ENCODE assay signal across 8 cellular contexts in genomic region chr3:17678116-17678741, GRCh38.
DNase-seq lines count a peak whose midpoint lies in the region; ATAC-seq, FAIRE-seq and TF ChIP-seq lines count a peak whose summit lies in the region.

No MANE protein-coding gene starts in this region.

- ATAC-seq in GM18505 (IDR thresholded peaks at IDR 0.05; ENCODE audit: unreplicated experiment) (peak; percentile 87), left lung (no peak)
- ATAC-seq in effector memory CD8-positive, alpha-beta T cell (replicated peaks): no peak

- H3F3A ChIP-seq in GM23248 (ENCODE audit: insufficient read depth): 0 out of 2 replicates have a peak, but pooled peaks cover 5% of the 10 kb centered on the region

- H3K27me3 ChIP-seq in GM23248 (replicated peaks; ENCODE audit: insufficient read depth) (no peaks in the 10 kb centered on the region), keratinocyte (ENCODE audit: control insufficient read depth, extremely low read depth, insufficient read depth, low read length) (no peaks in the 10 kb centered on the region), ovary (no peaks in the 10 kb centered on the region), left lung (no peaks in the 10 kb centered on the region)

- dilution Hi-C loops in keratinocyte (cut with MboI; ENCODE audit: extremely low pct_ligation_motif_present, low sequenced_read_pairs): no loop called here

- peak; percentile 65 for DNase-seq in GM23248
- peak; percentile 60 for DNase-seq in NCI-H226
- peak; percentile 4 for DNase-seq in keratinocyte (ENCODE audit: low read depth, low spot score)
- no peak for DNase-seq in ovary
- no peak for DNase-seq in activated CD4-positive, alpha-beta T cell treated with anti-CD3 and anti-CD28 coated beads, Interleukin-2, amount 50 U/mL, for 4 hours
- DNase-seq in left lung: no peak
- no peak for DNase-seq in effector memory CD8-positive, alpha-beta T cell

- in situ Hi-C loops in GM23248 (cut with MboI): no loop called here

- TF ChIP-seq CTCF in keratinocyte (optimal IDR thresholded peaks at IDR 0.05 in 1 of 3, IDR thresholded peaks at IDR 0.05 in 1 of 3, conservative IDR thresholded peaks at IDR 0.05 in 1 of 3; ENCODE audit: extremely low read depth in 1 of 3, insufficient read depth in 2 of 3, low read length in 3 of 3) (no peak), ovary (IDR thresholded peaks at IDR 0.05) (no peak), left lung (IDR thresholded peaks at IDR 0.05) (no peak)

- H3K4me3 ChIP-seq in GM23248: no peak overlapping the region
- H3K4me3 ChIP-seq in keratinocyte (ENCODE audit: control insufficient read depth in 2 of 3, extremely low read depth in 1 of 3, insufficient read depth in 2 of 3, low read depth in 1 of 3, low read length in 3 of 3): no peak overlapping the region
- no peak overlapping the region for H3K4me3 ChIP-seq in ovary
- no peak overlapping the region for H3K4me3 ChIP-seq in left lung

- H3K27ac Mint-ChIP-seq in effector memory CD8-positive, alpha-beta T cell: peak overlapping the region in 1 of 2 donors; percentile 13

- H3K9me1 ChIP-seq in keratinocyte (ENCODE audit: control insufficient read depth, extremely low read depth, insufficient read depth, low read length): no peaks in the 10 kb centered on the region

- H3K4me1 Mint-ChIP-seq in effector memory CD8-positive, alpha-beta T cell (ENCODE audit: low read depth in 2 of 2): peaks cover 0 to 2% of the 10 kb centered on the region in 2 donors

- no peaks in the 10 kb centered on the region for H3K9me3 Mint-ChIP-seq in effector memory CD8-positive, alpha-beta T cell

- H3K4me3 Mint-ChIP-seq in effector memory CD8-positive, alpha-beta T cell: no peak overlapping the region

- no peaks in the 10 kb centered on the region for H3K9me2 ChIP-seq in GM23248 (ENCODE audit: insufficient read depth)

- H3K4me2 ChIP-seq in GM23248 (ENCODE audit: unreplicated experiment): no peak overlapping the region
- peak overlapping the region; percentile 16 for H3K4me2 ChIP-seq in keratinocyte (ENCODE audit: control insufficient read depth, extremely low read depth, insufficient read depth, low read depth, low read length)

- TF ChIP-seq EP300 in ovary (IDR thresholded peaks at IDR 0.05): no peak

- no peak overlapping the region for H2AFZ ChIP-seq in GM23248
- H2AFZ ChIP-seq in keratinocyte (ENCODE audit: control insufficient read depth, low read length): no peak overlapping the region

- H3K36me3 ChIP-seq in GM23248 (ENCODE audit: low read depth) (no peaks in the 10 kb centered on the region), keratinocyte (ENCODE audit: control insufficient read depth in 2 of 2, extremely low read depth in 1 of 2, insufficient read depth in 2 of 2, low read length in 2 of 2) (no peaks in the 10 kb centered on the region), ovary (no peaks in the 10 kb centered on the region), left lung (no peaks in the 10 kb centered on the region)

- H3K9me3 ChIP-seq in GM23248 (ENCODE audit: low read depth): no peaks in the 10 kb centered on the region
- H3K9me3 ChIP-seq in keratinocyte (ENCODE audit: control insufficient read depth, low read depth, low read length): no peaks in the 10 kb centered on the region
- no peaks in the 10 kb centered on the region for H3K9me3 ChIP-seq in ovary
- no peaks in the 10 kb centered on the region for H3K9me3 ChIP-seq in left lung

- H3K79me2 ChIP-seq in GM23248 (ENCODE audit: insufficient read depth) (peaks cover 17% of the 10 kb centered on the region), keratinocyte (ENCODE audit: control insufficient read depth, insufficient read depth, low read length) (peaks cover 6% of the 10 kb centered on the region)

- no peak for TF ChIP-seq POLR2A in GM18505 (IDR thresholded peaks at IDR 0.05; ENCODE audit: borderline replicate concordance, extremely low read depth, insufficient read depth, insufficient read length)
- TF ChIP-seq POLR2A in ovary (IDR thresholded peaks at IDR 0.05): no peak

- intact Hi-C loops in ovary (cut with DNase I) (no loop called here), left lung (cut with DNase I) (no loop called here)

- no peaks in the 10 kb centered on the region for H3K36me3 Mint-ChIP-seq in effector memory CD8-positive, alpha-beta T cell (ENCODE audit: insufficient read depth)

- H3K9ac ChIP-seq in GM23248 (no peak overlapping the region), keratinocyte (ENCODE audit: control insufficient read depth, extremely low read depth, insufficient read depth, low read length) (no peak overlapping the region)

- H4K20me1 ChIP-seq in GM23248 (ENCODE audit: insufficient read depth) (no peaks in the 10 kb centered on the region), keratinocyte (ENCODE audit: control insufficient read depth, extremely low read depth, insufficient read depth, low read length) (no peaks in the 10 kb centered on the region)

- H3K27ac ChIP-seq in GM23248 (0 out of 2 replicates have a peak overlapping the region, but pooled peaks have one; percentile 4), keratinocyte (ENCODE audit: control insufficient read depth, insufficient read depth, low read length) (no peak overlapping the region), ovary (no peak overlapping the region), left lung (no peak overlapping the region)

- H3K27me3 Mint-ChIP-seq in effector memory CD8-positive, alpha-beta T cell: no peaks in the 10 kb centered on the region

- H3K4me1 ChIP-seq in GM23248 (ENCODE audit: insufficient read depth) (peaks cover 9% of the 10 kb centered on the region), keratinocyte (ENCODE audit: control insufficient read depth, extremely low read depth, insufficient read depth, low read length) (peaks cover 7% of the 10 kb centered on the region), ovary (ENCODE audit: insufficient read depth) (peaks cover 3% of the 10 kb centered on the region), left lung (no peaks in the 10 kb centered on the region)

- FAIRE-seq in keratinocyte (lab: Jason Lieb, UNC): peak; percentile 49

Comparison
In these comparisons a context has a peak if more than half of its experiments do, and no peak if none do; other contexts are left out.
1. DNase-seq: peak in GM23248 (single experiment), NCI-H226 (single experiment) and keratinocyte (single experiment); none in ovary (0 of 5), activated CD4-positive, alpha-beta T cell treated with anti-CD3 and anti-CD28 coated beads, Interleukin-2, amount 50 U/mL, for 4 hours (0 of 2), left lung (0 of 2) and effector memory CD8-positive, alpha-beta T cell (0 of 3).